Comparison of ENCODE assay signal across 8 cellular contexts in genomic region chr5:168268949-168269943, GRCh38. TPM values are rescaled to one million over a fixed set of nuclear protein-coding genes. Genes with fewer than 3 reads are reported as not detected.
A peak's percentile ranks its signal among the peaks of the same experiment; 100 is the strongest.
DNase-seq lines count a peak whose midpoint lies in the region; ATAC-seq and TF ChIP-seq lines count a peak whose summit lies in the region.

No MANE protein-coding gene starts in this region.

- H3K9me3 ChIP-seq in PC-3 (ENCODE audit: low read length) = no peaks in the 10 kb centered on the region

- peaks cover 6 to 33% (median 25%) of the 10 kb centered on the region in 5 donors for H3K27me3 Mint-ChIP-seq in naive thymus-derived CD8-positive, alpha-beta T cell

- no peaks in the 10 kb centered on the region for H3K9me3 Mint-ChIP-seq in naive thymus-derived CD8-positive, alpha-beta T cell
- no peaks in the 10 kb centered on the region for H3K9me3 Mint-ChIP-seq in stimulated activated effector memory CD8-positive, alpha-beta T cell treated with anti-CD3 and anti-CD28 coated beads, Interleukin-12 subunit alpha, Interleukin-12 subunit beta, amount 100 ng/mL, for 72 hours

- H3K4me1 Mint-ChIP-seq in naive thymus-derived CD8-positive, alpha-beta T cell = peaks cover 6 to 14% (median 10%) of the 10 kb centered on the region in 4 donors
- peaks cover 14% of the 10 kb centered on the region for H3K4me1 Mint-ChIP-seq in stimulated activated effector memory CD8-positive, alpha-beta T cell treated with anti-CD3 and anti-CD28 coated beads, Interleukin-12 subunit alpha, Interleukin-12 subunit beta, amount 100 ng/mL, for 72 hours

- H3K4me2 ChIP-seq in PC-3 (ENCODE audit: low read length) = peak overlapping the region; percentile 82

- POLR2A ChIA-PET in PC-3 (lab: Charles Lee; ENCODE audit: unreplicated experiment) = interaction anchor here (0.6 kb wide), 1 partner anchor 21 kb away, joined by 4 read pairs; no protein-coding TSS in a partner anchor
- POLR2A ChIA-PET in naive thymus-derived CD8-positive, alpha-beta T cell (lab: Charles Lee) = no interaction called here

- DNase-seq in DMS53 treated with DMSO at 0.1 percent for 48 hours (lab: John Stamatoyannopoulos, UW; ENCODE audit: unreplicated experiment) (peak; percentile 90), PC-3 (peak; percentile 95), fibroblast of mammary gland (ENCODE audit: low read depth) (peak; percentile 77)
- DNase-seq in activated T-cell treated with anti-CD3 and anti-CD28 coated beads, Interleukin-2, amount 50 U/mL, for 48 hours = peak; percentile 89 to 90
- peak in 8 of 10 donors; percentile 3 to 71 (median 33) for DNase-seq in naive thymus-derived CD8-positive, alpha-beta T cell
- DNase-seq in stimulated activated effector memory CD8-positive, alpha-beta T cell treated with anti-CD3 and anti-CD28 coated beads, Interleukin-12 subunit alpha, Interleukin-12 subunit beta, amount 100 ng/mL, for 72 hours (ENCODE audit: low spot score in 2 of 2) = peak; percentile 40 to 76

- H3K27ac ChIP-seq in PC-3 (ENCODE audit: low read length) = no peak overlapping the region

- H3K4me3 ChIP-seq in PC-3 (ENCODE audit: low read length) (peak overlapping the region; percentile 56), fibroblast of mammary gland (ENCODE audit: control insufficient read depth, low read depth, low read length) (peak overlapping the region; percentile 35)

- H3K36me3 Mint-ChIP-seq in naive thymus-derived CD8-positive, alpha-beta T cell = no peaks in the 10 kb centered on the region
- H3K36me3 Mint-ChIP-seq in stimulated activated effector memory CD8-positive, alpha-beta T cell treated with anti-CD3 and anti-CD28 coated beads, Interleukin-12 subunit alpha, Interleukin-12 subunit beta, amount 100 ng/mL, for 72 hours = no peaks in the 10 kb centered on the region

- no peaks in the 10 kb centered on the region for H3K79me2 ChIP-seq in PC-3 (ENCODE audit: low read length)

- peak overlapping the region; percentile 78 for H2AFZ ChIP-seq in PC-3 (ENCODE audit: low read length)

- H3F3A ChIP-seq in PC-3 (ENCODE audit: low read length, unreplicated experiment) = no peaks in the 10 kb centered on the region

- no peaks in the 10 kb centered on the region for H3K9me2 ChIP-seq in PC-3 (replicated peaks; ENCODE audit: low read length)

- ATAC-seq in GM21723 (IDR thresholded peaks at IDR 0.05; ENCODE audit: unreplicated experiment) = peak; percentile 91
- peak; percentile 95 for ATAC-seq in PC-3
- ATAC-seq in naive thymus-derived CD8-positive, alpha-beta T cell = peak; percentile 20 to 67
- ATAC-seq in stimulated activated effector memory CD8-positive, alpha-beta T cell treated with anti-CD3 and anti-CD28 coated beads, Interleukin-12 subunit alpha, Interleukin-12 subunit beta, amount 100 ng/mL, for 72 hours = peak; percentile 56

- CTCF ChIA-PET in PC-3 (lab: Charles Lee) = interaction anchor here (0.6 to 0.9 kb wide), 5 partner anchors 24 to 1545 kb away, joined by 3 to 5 read pairs (median 5); no protein-coding TSS in a partner anchor

- peak overlapping the region in 9 of 10 donors; percentile 5 to 74 (median 24) for H3K4me3 Mint-ChIP-seq in naive thymus-derived CD8-positive, alpha-beta T cell
- H3K4me3 Mint-ChIP-seq in stimulated activated effector memory CD8-positive, alpha-beta T cell treated with anti-CD3 and anti-CD28 coated beads, Interleukin-12 subunit alpha, Interleukin-12 subunit beta, amount 100 ng/mL, for 72 hours = peak overlapping the region; percentile 30

- H3K27me3 ChIP-seq in PC-3 (ENCODE audit: low read length) = no peaks in the 10 kb centered on the region

- H3K36me3 ChIP-seq in PC-3 (ENCODE audit: low read depth, low read length) = no peaks in the 10 kb centered on the region

- H4K20me1 ChIP-seq in PC-3 (ENCODE audit: low read length) = no peaks in the 10 kb centered on the region

- TF ChIP-seq EP300 in Ishikawa (IDR thresholded peaks at IDR 0.05; ENCODE audit: borderline replicate concordance) = peak; percentile 36; the same call in 1 of the 2 replicates

- intact Hi-C loops in PC-3 (cut with micrococcal nuclease) = loop anchor here (1.0 to 2.0 kb wide), 3 partner anchors 153 to 218 kb away; partner anchors contain the start of gene RARS1

- H3K9ac ChIP-seq in PC-3 (ENCODE audit: low read length) = 0 out of 2 replicates have a peak overlapping the region, but pooled peaks have one; percentile 17

- peak; percentile 99 for TF ChIP-seq RAD21 in Ishikawa (IDR thresholded peaks at IDR 0.05; ENCODE audit: low read depth)

- H3K4me1 ChIP-seq in PC-3 (ENCODE audit: insufficient read depth, low read length) = peaks cover 18% of the 10 kb centered on the region

- TF ChIP-seq CTCF in PC-3 (conservative IDR thresholded peaks at IDR 0.05; ENCODE audit: low read depth, low read length) (peak; percentile 91), fibroblast of mammary gland (conservative IDR thresholded peaks at IDR 0.05; ENCODE audit: control insufficient read depth, insufficient read depth, low read depth, low read length) (peak; percentile 79)

- no peak overlapping the region for H3K27ac Mint-ChIP-seq in naive thymus-derived CD8-positive, alpha-beta T cell
- H3K27ac Mint-ChIP-seq in stimulated activated effector memory CD8-positive, alpha-beta T cell treated with anti-CD3 and anti-CD28 coated beads, Interleukin-12 subunit alpha, Interleukin-12 subunit beta, amount 100 ng/mL, for 72 hours = no peak overlapping the region

- BruUV-seq in PC-3 (replicated peaks; lab: Mats Ljungman, UMichigan) = no TSS peak

TF ChIP-seq in Ishikawa, 13 proteins besides CTCF, POLR2A, EP300 and RAD21:
- TF ChIP-seq FOXM1 (IDR thresholded peaks at IDR 0.05; ENCODE audit: borderline replicate concordance, low read depth) (0 out of 2 replicates have a peak, but pooled peaks have one; percentile 13), CEBPB (IDR thresholded peaks at IDR 0.05) (no peak), TAF1 (IDR thresholded peaks at IDR 0.05; ENCODE audit: low read depth) (peak; percentile 27; the same call in 1 of the 2 replicates), YY1 (IDR thresholded peaks at IDR 0.05; ENCODE audit: low read depth) (peak; percentile 74), TCF12 (IDR thresholded peaks at IDR 0.05; ENCODE audit: low read depth) (peak; percentile 44; the same call in 1 of the 2 replicates), EGR1 (IDR thresholded peaks at IDR 0.05) (no peak), ZBTB7A (IDR thresholded peaks at IDR 0.05; ENCODE audit: low read depth) (peak; percentile 71; the same call in 1 of the 2 replicates), NFIC (IDR thresholded peaks at IDR 0.05) (no peak)
- TF ChIP-seq, protein P1, sequence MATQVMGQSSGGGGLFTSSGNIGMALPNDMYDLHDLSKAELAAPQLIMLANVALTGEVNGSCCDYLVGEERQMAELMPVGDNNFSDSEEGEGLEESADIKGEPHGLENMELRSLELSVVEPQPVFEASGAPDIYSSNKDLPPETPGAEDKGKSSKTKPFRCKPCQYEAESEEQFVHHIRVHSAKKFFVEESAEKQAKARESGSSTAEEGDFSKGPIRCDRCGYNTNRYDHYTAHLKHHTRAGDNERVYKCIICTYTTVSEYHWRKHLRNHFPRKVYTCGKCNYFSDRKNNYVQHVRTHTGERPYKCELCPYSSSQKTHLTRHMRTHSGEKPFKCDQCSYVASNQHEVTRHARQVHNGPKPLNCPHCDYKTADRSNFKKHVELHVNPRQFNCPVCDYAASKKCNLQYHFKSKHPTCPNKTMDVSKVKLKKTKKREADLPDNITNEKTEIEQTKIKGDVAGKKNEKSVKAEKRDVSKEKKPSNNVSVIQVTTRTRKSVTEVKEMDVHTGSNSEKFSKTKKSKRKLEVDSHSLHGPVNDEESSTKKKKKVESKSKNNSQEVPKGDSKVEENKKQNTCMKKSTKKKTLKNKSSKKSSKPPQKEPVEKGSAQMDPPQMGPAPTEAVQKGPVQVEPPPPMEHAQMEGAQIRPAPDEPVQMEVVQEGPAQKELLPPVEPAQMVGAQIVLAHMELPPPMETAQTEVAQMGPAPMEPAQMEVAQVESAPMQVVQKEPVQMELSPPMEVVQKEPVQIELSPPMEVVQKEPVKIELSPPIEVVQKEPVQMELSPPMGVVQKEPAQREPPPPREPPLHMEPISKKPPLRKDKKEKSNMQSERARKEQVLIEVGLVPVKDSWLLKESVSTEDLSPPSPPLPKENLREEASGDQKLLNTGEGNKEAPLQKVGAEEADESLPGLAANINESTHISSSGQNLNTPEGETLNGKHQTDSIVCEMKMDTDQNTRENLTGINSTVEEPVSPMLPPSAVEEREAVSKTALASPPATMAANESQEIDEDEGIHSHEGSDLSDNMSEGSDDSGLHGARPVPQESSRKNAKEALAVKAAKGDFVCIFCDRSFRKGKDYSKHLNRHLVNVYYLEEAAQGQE (IDR thresholded peaks at IDR 0.05; ENCODE audit: low read depth) = no peak
- TF ChIP-seq, protein P2, sequence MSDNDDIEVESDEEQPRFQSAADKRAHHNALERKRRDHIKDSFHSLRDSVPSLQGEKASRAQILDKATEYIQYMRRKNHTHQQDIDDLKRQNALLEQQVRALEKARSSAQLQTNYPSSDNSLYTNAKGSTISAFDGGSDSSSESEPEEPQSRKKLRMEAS (IDR thresholded peaks at IDR 0.05) = peak; percentile 80

RNA-seq across cellular contexts. Expression of gene WWC1, which starts 22.2 kb away (rescaled TPM):
- 31.8 and 44.2 TPM in 2 replicates for total RNA-seq in PC-3 (2014; rRNA removed)
- total RNA-seq in naive thymus-derived CD8-positive, alpha-beta T cell = under 1 TPM in 1 of 2 experiments, not detected in 1; 0.62 TPM
- under 1 TPM in 1 of 3 donors, not detected in 2; 0.15 TPM for polyA plus RNA-seq in naive thymus-derived CD8-positive, alpha-beta T cell

Comparison
In these comparisons a context has a peak if more than half of its experiments do, and no peak if none do; other contexts are left out.
1. DNase-seq: peak in every context shown above with its lines; median percentile 95 in PC-3; 90 in DMS53 treated with DMSO at 0.1 percent for 48 hours; 90 in activated T-cell treated with anti-CD3 and anti-CD28 coated beads, Interleukin-2, amount 50 U/mL, for 48 hours; 77 in fibroblast of mammary gland; 58 in stimulated activated effector memory CD8-positive, alpha-beta T cell treated with anti-CD3 and anti-CD28 coated beads, Interleukin-12 subunit alpha, Interleukin-12 subunit beta, amount 100 ng/mL, for 72 hours; 33 in naive thymus-derived CD8-positive, alpha-beta T cell.
2. ATAC-seq: peak in every context shown above with its lines; median percentile 95 in PC-3; 91 in GM21723; 56 in stimulated activated effector memory CD8-positive, alpha-beta T cell treated with anti-CD3 and anti-CD28 coated beads, Interleukin-12 subunit alpha, Interleukin-12 subunit beta, amount 100 ng/mL, for 72 hours; 44 in naive thymus-derived CD8-positive, alpha-beta T cell.
3. RNA of gene WWC1, which starts 22.2 kb away (total RNA-seq): 31.8 to 44.2 TPM in PC-3; 0.62 TPM in naive thymus-derived CD8-positive, alpha-beta T cell; every median in the first group is over 10 times any median in the second.